ENCODE assay signal across 8 cellular contexts in the genomic region with DNA sequence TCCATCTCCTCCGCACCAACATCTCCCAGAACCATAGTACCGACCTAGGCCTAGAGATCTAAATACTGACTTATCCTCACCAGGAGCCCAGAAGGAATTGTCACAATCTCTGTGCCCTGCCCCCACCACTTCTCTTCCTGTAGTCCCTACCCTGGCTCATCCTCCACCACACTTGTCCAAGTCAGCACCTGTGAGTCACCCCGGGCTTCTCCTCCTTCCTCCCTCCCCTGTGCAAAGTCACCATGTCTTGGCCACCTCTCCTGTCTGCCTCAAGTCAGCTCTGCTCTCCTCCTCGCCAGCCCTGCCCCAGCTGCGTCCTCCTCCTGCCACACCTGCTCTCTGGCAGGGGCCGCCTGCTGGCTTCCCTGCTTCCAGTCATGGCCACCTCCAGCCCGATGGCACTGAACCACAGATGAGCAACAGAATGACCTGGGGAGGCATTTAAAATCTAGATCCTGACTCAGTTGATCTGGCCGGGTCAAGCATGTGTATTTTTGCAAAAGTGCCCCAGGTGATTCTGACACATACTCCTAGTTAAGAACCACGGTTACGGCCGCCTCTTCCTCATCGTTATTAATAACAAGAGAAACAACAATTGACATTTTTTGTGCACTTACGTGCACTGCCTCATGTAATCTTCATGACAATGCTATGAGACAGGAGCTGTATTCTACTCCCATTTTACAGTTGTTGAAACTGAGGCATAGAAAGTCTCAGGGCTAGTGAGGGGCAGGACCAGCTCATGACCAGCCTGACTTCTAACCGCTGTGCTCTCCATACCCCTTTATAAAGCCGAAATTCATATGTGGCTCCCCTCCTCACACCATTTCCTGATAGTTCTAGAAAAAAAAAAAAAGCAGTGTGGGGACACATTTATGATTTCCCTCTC. TPM values are rescaled to one million over a fixed set of nuclear protein-coding genes. Genes with fewer than 3 reads are reported as not detected.
DNase-seq lines count a peak whose midpoint lies in the region; ATAC-seq and TF ChIP-seq lines count a peak whose summit lies in the region.

No MANE protein-coding gene starts in this region.

- no peaks in the 10 kb centered on the region for H3K9me3 ChIP-seq in left lung

- in situ Hi-C loops in ACHN (cut with HindIII; ENCODE audit: low pct_ligation_motif_present, low pct_unique_long_range_greater_than_20kb, low sequenced_read_pairs) = no loop called here

- ATAC-seq in left lung (peak; percentile 70), GM18505 (IDR thresholded peaks at IDR 0.05; ENCODE audit: unreplicated experiment) (no peak), GM18498 (IDR thresholded peaks at IDR 0.05; ENCODE audit: unreplicated experiment) (no peak), HG02678 (IDR thresholded peaks at IDR 0.05; ENCODE audit: unreplicated experiment) (no peak)

- no peak overlapping the region for H3K4me3 Mint-ChIP-seq in activated naive CD8-positive, alpha-beta T cell treated with anti-CD3 and anti-CD28 coated beads for 36 hours

- H3K27ac ChIP-seq in left lung = peak overlapping the region in 1 of 2 donors; percentile 66

- TF ChIP-seq POLR2A in GM18505 (IDR thresholded peaks at IDR 0.05; ENCODE audit: borderline replicate concordance, extremely low read depth, insufficient read depth, insufficient read length) = no peak

- peaks cover 13% of the 10 kb centered on the region for H3K4me1 Mint-ChIP-seq in activated naive CD8-positive, alpha-beta T cell treated with anti-CD3 and anti-CD28 coated beads for 36 hours

- peaks cover 4% of the 10 kb centered on the region for H3K36me3 Mint-ChIP-seq in activated naive CD8-positive, alpha-beta T cell treated with anti-CD3 and anti-CD28 coated beads for 36 hours

- intact Hi-C loops in left lung (cut with DNase I) = no loop called here

- no peaks in the 10 kb centered on the region for H3K27me3 Mint-ChIP-seq in activated naive CD8-positive, alpha-beta T cell treated with anti-CD3 and anti-CD28 coated beads for 36 hours

- no peaks in the 10 kb centered on the region for H3K9me3 Mint-ChIP-seq in activated naive CD8-positive, alpha-beta T cell treated with anti-CD3 and anti-CD28 coated beads for 36 hours

- no peak for TF ChIP-seq CTCF in left lung (IDR thresholded peaks at IDR 0.05)

- DNase-seq in ACHN (peak; percentile 52), HK-2 (ENCODE audit: unreplicated experiment) (peak; percentile 80), left lung (peak; percentile 56 to 85), ureter (ENCODE audit: low spot score) (no peak)
- peak; percentile 4 for DNase-seq in activated naive CD8-positive, alpha-beta T cell treated with anti-CD3 and anti-CD28 coated beads for 36 hours

- H3K36me3 ChIP-seq in left lung = peaks cover 0 to 16% of the 10 kb centered on the region in 2 donors

- H3K27ac Mint-ChIP-seq in activated naive CD8-positive, alpha-beta T cell treated with anti-CD3 and anti-CD28 coated beads for 36 hours = no peak overlapping the region

- no peak overlapping the region for H3K4me3 ChIP-seq in left lung

- peaks cover 0 to 27% of the 10 kb centered on the region in 2 donors for H3K4me1 ChIP-seq in left lung

- no peaks in the 10 kb centered on the region for H3K27me3 ChIP-seq in left lung

RNA-seq across cellular contexts. Expression of a gene that starts 36.1 kb away (rescaled TPM):
- total RNA-seq in activated naive CD8-positive, alpha-beta T cell treated with anti-CD3 and anti-CD28 coated beads for 36 hours = under 1 TPM; 0.54 to 0.74 TPM
- total RNA-seq in left lung = 1 to 10 TPM in 1 of 2 donors, under 1 TPM in 1; 0.73 to 1.2 TPM
- total RNA-seq in ureter = 1.7 TPM
